ENCODE assay signal across 8 cellular contexts in genomic region chr4:55397024-55397520, GRCh38. TPM values are rescaled to one million over a fixed set of nuclear protein-coding genes. Genes with fewer than 3 reads are reported as not detected.
DNase-seq lines count a peak whose midpoint lies in the region; ATAC-seq and TF ChIP-seq lines count a peak whose summit lies in the region.

No MANE protein-coding gene starts in this region.

- H3K4me3 ChIP-seq in HL-60 (replicated peaks; ENCODE audit: insufficient read depth, low read length) (peak overlapping the region; percentile 87), iPS-18a (ENCODE audit: low read length) (peak overlapping the region; percentile 99)

- H3K27ac ChIP-seq in HL-60 (replicated peaks) (peak overlapping the region; percentile 73), iPS-18a (ENCODE audit: low read length) (no peak overlapping the region)

- in situ Hi-C loops in ACHN (cut with HindIII; ENCODE audit: low pct_ligation_motif_present, low pct_unique_long_range_greater_than_20kb, low sequenced_read_pairs): no loop called here

- H3K27ac Mint-ChIP-seq in activated naive CD8-positive, alpha-beta T cell treated with anti-CD3 and anti-CD28 coated beads, Interleukin-2, amount 10 ng/mL, durations not matched to agents 7 days and 5 days: peak overlapping the region; percentile 78
- peak overlapping the region; percentile 74 to 94 for H3K27ac Mint-ChIP-seq in stimulated activated naive CD8-positive, alpha-beta T cell treated with anti-CD3 and anti-CD28 coated beads, Interleukin-15, amount 100 ng/mL, for 72 hours

- H3K9me3 Mint-ChIP-seq in activated naive CD8-positive, alpha-beta T cell treated with anti-CD3 and anti-CD28 coated beads, Interleukin-2, amount 10 ng/mL, durations not matched to agents 7 days and 5 days: no peaks in the 10 kb centered on the region
- no peaks in the 10 kb centered on the region for H3K9me3 Mint-ChIP-seq in stimulated activated naive CD8-positive, alpha-beta T cell treated with anti-CD3 and anti-CD28 coated beads, Interleukin-15, amount 100 ng/mL, for 72 hours

- no peaks in the 10 kb centered on the region for H3K27me3 Mint-ChIP-seq in activated naive CD8-positive, alpha-beta T cell treated with anti-CD3 and anti-CD28 coated beads, Interleukin-2, amount 10 ng/mL, durations not matched to agents 7 days and 5 days
- H3K27me3 Mint-ChIP-seq in stimulated activated naive CD8-positive, alpha-beta T cell treated with anti-CD3 and anti-CD28 coated beads, Interleukin-15, amount 100 ng/mL, for 72 hours: no peaks in the 10 kb centered on the region

- H3K4me3 Mint-ChIP-seq in activated naive CD8-positive, alpha-beta T cell treated with anti-CD3 and anti-CD28 coated beads, Interleukin-2, amount 10 ng/mL, durations not matched to agents 7 days and 5 days: peak overlapping the region; percentile 92
- H3K4me3 Mint-ChIP-seq in stimulated activated naive CD8-positive, alpha-beta T cell treated with anti-CD3 and anti-CD28 coated beads, Interleukin-15, amount 100 ng/mL, for 72 hours: peak overlapping the region; percentile 97 to 98

- ATAC-seq in activated naive CD8-positive, alpha-beta T cell treated with anti-CD3 and anti-CD28 coated beads, Interleukin-2, amount 10 ng/mL, durations not matched to agents 7 days and 5 days (ENCODE audit: low read depth): no peak
- ATAC-seq in stimulated activated naive CD8-positive, alpha-beta T cell treated with anti-CD3 and anti-CD28 coated beads, Interleukin-15, amount 100 ng/mL, for 72 hours: no peak
- ATAC-seq in HG03469 (IDR thresholded peaks at IDR 0.05; ENCODE audit: unreplicated experiment) (no peak), HG03139 (IDR thresholded peaks at IDR 0.05; ENCODE audit: unreplicated experiment) (no peak)

- H3K9ac ChIP-seq in iPS-18a (ENCODE audit: low read length): peak overlapping the region; percentile 88

- peaks cover 20% of the 10 kb centered on the region for H3K4me1 ChIP-seq in iPS-18a (ENCODE audit: control insufficient read depth, low read depth, low read length)

- H3K27me3 ChIP-seq in HL-60 (ENCODE audit: insufficient read depth, poor library complexity, severe bottlenecking) (no peaks in the 10 kb centered on the region), iPS-18a (ENCODE audit: control insufficient read depth, insufficient read depth, low read length) (no peaks in the 10 kb centered on the region)

- no peaks in the 10 kb centered on the region for H3K9me3 ChIP-seq in iPS-18a (ENCODE audit: control insufficient read depth, low read depth, low read length)

- peaks cover 46% of the 10 kb centered on the region for H3K4me1 Mint-ChIP-seq in activated naive CD8-positive, alpha-beta T cell treated with anti-CD3 and anti-CD28 coated beads, Interleukin-2, amount 10 ng/mL, durations not matched to agents 7 days and 5 days
- peaks cover 53% of the 10 kb centered on the region for H3K4me1 Mint-ChIP-seq in stimulated activated naive CD8-positive, alpha-beta T cell treated with anti-CD3 and anti-CD28 coated beads, Interleukin-15, amount 100 ng/mL, for 72 hours

- DNase-seq in ACHN (peak; percentile 10), HL-60 (ENCODE audit: low read depth in 1 of 2, low spot score in 1 of 2) (peak in 1 of 2 experiments; percentile 6), 8988T (no peak)
- no peak for DNase-seq in activated naive CD8-positive, alpha-beta T cell treated with anti-CD3 and anti-CD28 coated beads, Interleukin-2, amount 10 ng/mL, durations not matched to agents 7 days and 5 days
- no peak for DNase-seq in stimulated activated naive CD8-positive, alpha-beta T cell treated with anti-CD3 and anti-CD28 coated beads, Interleukin-15, amount 100 ng/mL, for 72 hours

- POLR2A ChIA-PET in activated naive CD8-positive, alpha-beta T cell treated with anti-CD3 and anti-CD28 coated beads, Interleukin-2, amount 10 ng/mL, durations not matched to agents 7 days and 5 days (lab: Charles Lee): interaction anchor here (0.5 to 2.2 kb wide), 2 partner anchors 11 to 149 kb away, joined by 3 to 10 read pairs; no protein-coding TSS in a partner anchor

- peaks cover 8% of the 10 kb centered on the region for H3K36me3 ChIP-seq in iPS-18a (ENCODE audit: control insufficient read depth, low read depth, low read length)

- TF ChIP-seq CTCF in HL-60 (IDR thresholded peaks at IDR 0.05; ENCODE audit: insufficient read depth, low read length): no peak

- H3K36me3 Mint-ChIP-seq in activated naive CD8-positive, alpha-beta T cell treated with anti-CD3 and anti-CD28 coated beads, Interleukin-2, amount 10 ng/mL, durations not matched to agents 7 days and 5 days: peaks cover 23% of the 10 kb centered on the region

RNA-seq across cellular contexts. Expression of gene TMEM165, which starts 1.3 kb away (rescaled TPM):
- 10 to 100 TPM; 68.4 to 72.6 TPM for total RNA-seq in activated naive CD8-positive, alpha-beta T cell treated with anti-CD3 and anti-CD28 coated beads, Interleukin-2, amount 10 ng/mL, durations not matched to agents 7 days and 5 days

RNA-seq across cellular contexts. Expression of gene SRD5A3, which starts 51.0 kb away (rescaled TPM):
- total RNA-seq in activated naive CD8-positive, alpha-beta T cell treated with anti-CD3 and anti-CD28 coated beads, Interleukin-2, amount 10 ng/mL, durations not matched to agents 7 days and 5 days: 1 to 10 TPM; 5.9 to 6.0 TPM
